20 cellular contexts compared by ENCODE assay signal in genomic region chr12:116415408-116416108, GRCh38.
"Had no signal": no experiment of that assay in that cellular context is flagged by ENCODE, and none has a peak within 500 bp of the region (broad histone marks: within the 10 kb centered on the region; RNA-seq: fewer than 3 reads in every experiment).

No MANE protein-coding gene starts in this region.

- H3K79me2 ChIP-seq: parathyroid adenoma had no signal

- ATAC-seq: activated CD8-positive, alpha-beta memory T cell treated with anti-CD3 and anti-CD28 coated beads, Interleukin-2, amount 10 ng/mL, durations not matched to agents 7 days and 5 days; activated T-helper 17 cell treated with anti-CD3 and anti-CD28 coated beads, Interleukin-2, amount 50 U/mL, for 72 hours; gastrocnemius medialis; heart left ventricle; left ventricle myocardium superior; naive thymus-derived CD8-positive, alpha-beta T cell; sciatic nerve; stimulated activated naive B cell treated with anti-CD40 and anti-IgM and Interleukin-4, amounts not matched to agents 10 μg/mL and 1 μg/mL and 100 μg/mL, for 72 hours; T-helper 17 cell; upper lobe of right lung had no signal

- H2AFZ ChIP-seq: parathyroid adenoma had no signal

- H3K4me2 ChIP-seq: smooth muscle cell had no signal

- H3K27ac ChIP-seq: dorsolateral prefrontal cortex, gastrocnemius medialis, heart left ventricle, parathyroid adenoma, thoracic aorta, upper lobe of right lung, WERI-Rb-1 had no signal

- DNase-seq: activated CD4-positive, alpha-beta T cell treated with anti-CD3 and anti-CD28 coated beads, Interleukin-2, amount 50 U/mL, for 4 hours; activated CD8-positive, alpha-beta memory T cell treated with anti-CD3 and anti-CD28 coated beads, Interleukin-2, amount 10 ng/mL, durations not matched to agents 7 days and 5 days; activated naive CD4-positive, alpha-beta T cell; activated naive CD8-positive, alpha-beta T cell treated with anti-CD3 and anti-CD28 coated beads for 36 hours; amniotic stem cell; dorsolateral prefrontal cortex; gastrocnemius medialis; heart left ventricle; kidney glomerular epithelial cell; left ventricle myocardium superior; naive thymus-derived CD8-positive, alpha-beta T cell; stimulated activated naive B cell treated with anti-CD40 and anti-IgM and Interleukin-4, amounts not matched to agents 10 μg/mL and 1 μg/mL and 100 μg/mL, for 72 hours; T-helper 17 cell; upper lobe of right lung; WERI-Rb-1 had no signal

- H3K9me3 ChIP-seq: gastrocnemius medialis, heart left ventricle, thoracic aorta, upper lobe of right lung had no signal

- H3K9ac ChIP-seq: parathyroid adenoma had no signal

- H3K27me3 ChIP-seq: gastrocnemius medialis, heart left ventricle, upper lobe of right lung had no signal

- H3K4me1 ChIP-seq: gastrocnemius medialis, parathyroid adenoma had no signal

- H3K4me3 ChIP-seq: dorsolateral prefrontal cortex, gastrocnemius medialis, heart left ventricle, smooth muscle cell, thoracic aorta, upper lobe of right lung had no signal

- H3K36me3 ChIP-seq: gastrocnemius medialis, heart left ventricle, thoracic aorta, upper lobe of right lung, WERI-Rb-1 had no signal
